Comparison of ENCODE assay signal across 11 cellular contexts in genomic region chr6:92770540-92770939, GRCh38.
"Had no signal": no experiment of that assay in that cellular context is flagged by ENCODE, and none has a peak within 500 bp of the region (broad histone marks: within the 10 kb centered on the region; RNA-seq: fewer than 3 reads in every experiment).

No MANE protein-coding gene starts in this region.

- H3K27ac ChIP-seq: GM23248 had no signal

- H3K36me3 ChIP-seq: HAP-1 had no signal

- H3K27ac Mint-ChIP-seq: GM23338, H9, HFFc6 had no signal

- ATAC-seq: GM23338, HCT116 had no signal

- H3K4me2 ChIP-seq: GM23338 had no signal

- H3K4me1 ChIP-seq: HAP-1 had no signal

- FAIRE-seq: H1, H54 had no signal

- H3K9me3 Mint-ChIP-seq: GM23338, H9 had no signal

- H3K9me3 ChIP-seq: HAP-1 had no signal

- H3K4me3 ChIP-seq: GM23248, GM23338, HAP-1 had no signal

- DNase-seq: GM23248, GOT3, H7, H9, HCEC 1CT, HFFc6 had no signal

- H3K4me1 Mint-ChIP-seq: GM23338, H9 had no signal

- H3K4me3 Mint-ChIP-seq: GM23338, H9, HFFc6 had no signal

- H3K9ac ChIP-seq: GM23248 had no signal
